In the genomic region with DNA sequence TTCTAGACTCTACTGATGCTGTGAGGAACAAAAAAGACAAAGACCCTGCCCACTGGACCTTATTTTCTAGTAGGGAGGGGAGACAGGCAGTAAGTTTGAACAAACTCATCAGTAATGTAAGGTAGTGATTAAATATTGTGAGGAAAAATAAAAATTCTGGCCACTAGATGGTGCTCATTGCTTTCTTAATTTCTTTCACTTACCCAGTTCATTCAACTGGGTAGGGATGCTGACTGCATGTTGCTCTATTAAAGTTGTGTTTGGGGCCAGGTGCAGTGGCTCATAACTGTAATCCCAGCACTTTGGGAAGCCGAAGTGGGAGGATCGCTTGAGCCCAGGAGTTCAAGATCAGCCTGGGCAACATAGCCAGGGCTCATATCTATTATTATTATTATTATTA, we compare ENCODE assay signal across 7 cellular contexts. TPM values are rescaled to one million over a fixed set of nuclear protein-coding genes. Genes with fewer than 3 reads are reported as not detected.
A peak's percentile ranks its signal among the peaks of the same experiment; 100 is the strongest.
DNase-seq lines count a peak whose midpoint lies in the region; ATAC-seq, FAIRE-seq and TF ChIP-seq lines count a peak whose summit lies in the region.

No MANE protein-coding gene starts in this region.

- H3K9ac ChIP-seq in GM12878 (ENCODE audit: control insufficient read depth, insufficient read depth, low read length) = no peak overlapping the region

- peak; percentile 93 for FAIRE-seq in GM12878 (lab: Jason Lieb, UNC)

- H3K27me3 ChIP-seq in GM12878 (replicated peaks in 1 of 2; ENCODE audit: control insufficient read depth in 2 of 2, insufficient read depth in 2 of 2, low read length in 1 of 2) (no peaks in the 10 kb centered on the region), testis (no peaks in the 10 kb centered on the region)

- H3K4me2 ChIP-seq in GM12878 (ENCODE audit: control insufficient read depth, insufficient read depth) = no peak overlapping the region

- ATAC-seq in GM21360 (IDR thresholded peaks at IDR 0.05; ENCODE audit: unreplicated experiment) (peak; percentile 81), HG03558 (IDR thresholded peaks at IDR 0.05; ENCODE audit: extremely low read depth, unreplicated experiment) (peak; percentile 65), GM12878 (peak; percentile 98)

- BruUV-seq in GM12878 (replicated peaks; lab: Mats Ljungman, UMichigan) = no TSS peak

- in situ Hi-C loops in G401 (cut with HindIII; ENCODE audit: low sequenced_read_pairs) (no loop called here), GM12878 (cut with MboI) (loop anchor here (5.0 kb wide), 2 partner anchors 364 to 459 kb away; partner anchors contain the start of gene GBP6)

- RAD21 ChIA-PET in GM12878 (lab: Charles Lee; ENCODE audit: unreplicated experiment) = interaction anchor here (0.7 to 3.4 kb wide), 18 partner anchors 8 to 455 kb away, joined by 3 to 26 read pairs (median 4); partner anchors contain the start of genes GBP1 and GBP4

- CTCF ChIA-PET in GM12878 (lab: Yijun Ruan, JAX) = interaction anchor here (0.6 to 5.6 kb wide), 19 partner anchors 11 to 632 kb away, joined by 3 to 98 read pairs (median 5); partner anchors contain the start of genes GBP3 and GBP6

- H3K36me3 ChIP-seq in GM12878 (ENCODE audit: control insufficient read depth in 2 of 2, insufficient read depth in 2 of 2, low read length in 1 of 2) = no peaks in the 10 kb centered on the region
- no peaks in the 10 kb centered on the region for H3K36me3 ChIP-seq in testis (ENCODE audit: low read depth, missing control alignments)

- H4K20me1 ChIP-seq in GM12878 (ENCODE audit: control insufficient read depth, insufficient read depth) = no peaks in the 10 kb centered on the region

- TF ChIP-seq POLR2A in GM12878 (IDR thresholded peaks at IDR 0.05; ENCODE audit: low read depth, low read length) = no peak
- TF ChIP-seq POLR2A in testis (IDR thresholded peaks at IDR 0.05) = no peak

- H3K79me2 ChIP-seq in GM12878 (ENCODE audit: control insufficient read depth, insufficient read depth, low read length) = no peaks in the 10 kb centered on the region

- H3K27ac ChIP-seq in GM12878 (ENCODE audit: control insufficient read depth, insufficient read depth) (no peak overlapping the region), testis (no peak overlapping the region)

- SMC1A ChIA-PET in GM12878 (lab: Charles Lee; ENCODE audit: uncharacterized antibody, unreplicated experiment) = interaction anchor here (0.7 to 3.7 kb wide), 21 partner anchors 8 to 486 kb away, joined by 3 to 18 read pairs (median 4); partner anchors contain the start of genes GBP1, GBP3 and GBP4

- DNase-seq in G401 (ENCODE audit: low spot score) (peak; percentile 82), NCI-H526 treated with DMSO at 0.1 percent for 48 hours (lab: John Stamatoyannopoulos, UW) (peak; percentile 73), GM12878 (ENCODE audit: low read depth, low spot score) (no peak), inferior parietal cortex (ENCODE audit: extremely low spot score) (peak; percentile 96), testis (no peak)

- POLR2A ChIA-PET in GM12878 (lab: Charles Lee) = no interaction called here

- intact Hi-C loops in GM12878 (cut with micrococcal nuclease; ENCODE audit: unreplicated experiment) (loop anchor here (1.0 to 2.0 kb wide), 5 partner anchors 88 to 457 kb away; partner anchors contain the start of gene GBP4), testis (cut with DNase I; ENCODE audit: low total_unique reads) (no loop called here)

- H3K9me3 ChIP-seq in GM12878 (replicated peaks; ENCODE audit: control insufficient read depth, insufficient read depth, low read length) = no peaks in the 10 kb centered on the region
- no peaks in the 10 kb centered on the region for H3K9me3 ChIP-seq in testis

- TF ChIP-seq CTCF in GM12878 (IDR thresholded peaks at IDR 0.05 in 2 of 3, conservative IDR thresholded peaks at IDR 0.05 in 1 of 3; ENCODE audit: control insufficient read depth in 2 of 3, extremely low read depth in 1 of 3, insufficient read depth in 1 of 3, low read depth in 3 of 3, low read length in 3 of 3) (peak; percentile 24 to 64 (median 28); a peak in 4 of 6 replicates), testis (IDR thresholded peaks at IDR 0.05) (peak; percentile 69 to 76 (median 75))

- peaks cover under 1% of the 10 kb centered on the region for H3K4me1 ChIP-seq in GM12878 (ENCODE audit: control insufficient read depth, insufficient read depth, low read length)
- no peaks in the 10 kb centered on the region for H3K4me1 ChIP-seq in testis

- WGBS in GM12878 (ENCODE audit: insufficient coverage, insufficient replicate concordance, low lambda C conversion rate, missing lambda C conversion rate) = 3% methylated on average over 2 of the region's 2 CpGs
- 7 to 14% methylated on average over 2 of the region's 2 CpGs for WGBS in testis, 2 donors

- no peak for TF ChIP-seq EP300 in GM12878 (IDR thresholded peaks at IDR 0.05; ENCODE audit: borderline replicate concordance in 1 of 2, control insufficient read depth in 1 of 2, low read depth in 2 of 2, low read length in 2 of 2)

- no peak overlapping the region for H2AFZ ChIP-seq in GM12878 (ENCODE audit: control insufficient read depth, low read depth, low read length)

- TF ChIP-seq RAD21 in GM12878 (IDR thresholded peaks at IDR 0.05; ENCODE audit: insufficient read depth, low read depth, low read length) = peak; percentile 76

- no peak overlapping the region for H3K4me3 ChIP-seq in GM12878
- H3K4me3 ChIP-seq in testis = no peak overlapping the region

TF ChIP-seq in GM12878, 131 proteins besides CTCF, POLR2A, EP300 and RAD21 (continues in another document):
- TF ChIP-seq TAF1 (IDR thresholded peaks at IDR 0.05; ENCODE audit: borderline replicate concordance, low read depth, low read length) = no peak

RNA-seq across cellular contexts. Expression of gene KYAT3, which starts 6.3 kb away (rescaled TPM):
- 49.2 and 82.6 TPM in 2 replicates for total RNA-seq in G401 (2014; rRNA removed; shearing (Covaris generic))
- 20.3 and 23.6 TPM in 2 replicates for total RNA-seq in GM12878 (2013; cell fraction: nucleolus; rRNA removed)
- total RNA-seq in GM12878 (2014; rRNA removed) = 16.9 and 17.1 TPM in 2 replicates
- 24.4 and 25.3 TPM in 2 replicates for total RNA-seq in GM12878 (2014; rRNA removed; fragmentation: Illumina TruSeq; extraction: Trizol)
- 27.8 and 28.2 TPM in 2 replicates for total RNA-seq in GM12878 (2021)
- 17.2 TPM for polyA plus RNA-seq in GM12878 (2011; ENCODE audit: low read depth)
- polyA plus RNA-seq in GM12878 (2011; rRNA removed) = 29.9 and 53.8 TPM in 2 replicates
- polyA plus RNA-seq in GM12878 (2011; cell fraction: cytosol; rRNA removed) = 12.7 and 18.9 TPM in 2 replicates
- polyA plus RNA-seq in GM12878 (2011; cell fraction: nucleus; rRNA removed) = 24.1 and 28.2 TPM in 2 replicates
- polyA plus RNA-seq in GM12878 (2012) = 29.3 and 34.1 TPM in 2 replicates
- 35.4 and 46.5 TPM in 2 replicates for polyA plus RNA-seq in GM12878 (2014; fragmentation: Illumina TruSeq; extraction: Trizol)
- 10 to 100 TPM; 18.9 to 21.8 TPM for polyA plus RNA-seq in GM12878 (2014; fragmentation: Nextera tagmentation; extraction: Ambion mirVana)
- 20.4 and 24.1 TPM in 2 replicates for polyA plus RNA-seq in GM12878 (2014; rRNA removed)
- polyA plus RNA-seq in GM12878 (2016; fragmentation: Nextera tagmentation; extraction: Ambion mirVana) = 10 to 100 TPM; 25.9 to 27.5 TPM
- 16.3 and 25.2 TPM in 2 replicates for polyA minus RNA-seq in GM12878 (2011; rRNA and poly(A)+ RNA removed)
- 10.7 and 12.5 TPM in 2 replicates for polyA minus RNA-seq in GM12878 (2011; cell fraction: cytosol; rRNA and poly(A)+ RNA removed)
- 6.3 and 8.2 TPM in 2 replicates for polyA minus RNA-seq in GM12878 (2011; cell fraction: nucleus; rRNA and poly(A)+ RNA removed)
- total RNA-seq in testis = 10 to 100 TPM; 33.6 to 35.2 TPM
- polyA plus RNA-seq in testis (ENCODE audit: insufficient read depth, low read depth, low replicate concordance) = 10.4 TPM

RNA-seq across cellular contexts. Expression of gene RBMXL1, which starts 6.3 kb away (rescaled TPM):
- 7.2 and 13.6 TPM in 2 replicates for total RNA-seq in G401 (2014; rRNA removed; shearing (Covaris generic))
- 39.7 and 42.9 TPM in 2 replicates for total RNA-seq in GM12878 (2013; cell fraction: nucleolus; rRNA removed)
- total RNA-seq in GM12878 (2014; rRNA removed) (6.9 and 8.3 TPM in 2 replicates), GM12878 (2014; rRNA removed; fragmentation: Illumina TruSeq; extraction: Trizol) (9.7 and 10.4 TPM in 2 replicates), GM12878 (2021) (13.9 TPM in 2 replicates), testis (10 to 100 TPM; 27.8 to 38.7 TPM)
- 4.1 TPM for polyA plus RNA-seq in GM12878 (2011; ENCODE audit: low read depth)
- polyA plus RNA-seq in GM12878 (2011; rRNA removed) (6.5 and 7.4 TPM in 2 replicates), GM12878 (2014; fragmentation: Illumina TruSeq; extraction: Trizol) (9.2 and 11.8 TPM in 2 replicates), GM12878 (2014; fragmentation: Nextera tagmentation; extraction: Ambion mirVana) (1 to 10 TPM; 3.5 to 4.0 TPM), GM12878 (2014; rRNA removed) (3.8 and 4.4 TPM in 2 replicates), GM12878 (2016; fragmentation: Nextera tagmentation; extraction: Ambion mirVana) (1 to 10 TPM; 9.3 to 10.0 TPM), testis (ENCODE audit: insufficient read depth, low read depth, low replicate concordance) (15.6 TPM)
- 2.9 and 3.5 TPM in 2 replicates for polyA plus RNA-seq in GM12878 (2011; cell fraction: cytosol; rRNA removed)
- polyA plus RNA-seq in GM12878 (2011; cell fraction: nucleus; rRNA removed) = 5.2 and 6.4 TPM in 2 replicates
- 6.3 and 7.0 TPM in 2 replicates for polyA plus RNA-seq in GM12878 (2012)
- polyA minus RNA-seq in GM12878 (2011; rRNA and poly(A)+ RNA removed) = 9.2 and 12.8 TPM in 2 replicates
- 2.9 and 3.7 TPM in 2 replicates for polyA minus RNA-seq in GM12878 (2011; cell fraction: cytosol; rRNA and poly(A)+ RNA removed)
- polyA minus RNA-seq in GM12878 (2011; cell fraction: nucleus; rRNA and poly(A)+ RNA removed) = 9.3 and 16.5 TPM in 2 replicates

RNA-seq across cellular contexts. Expression of gene GBP3, which starts 23.9 kb away (rescaled TPM):
- total RNA-seq in G401 (2014; rRNA removed; shearing (Covaris generic)) = not detected in 2 replicates
- 16.5 and 17.1 TPM in 2 replicates for total RNA-seq in GM12878 (2013; cell fraction: nucleolus; rRNA removed)
- total RNA-seq in GM12878 (2014; rRNA removed) (2.6 TPM in 2 replicates), GM12878 (2014; rRNA removed; fragmentation: Illumina TruSeq; extraction: Trizol) (2.7 and 3.3 TPM in 2 replicates), GM12878 (2021) (1.8 and 2.4 TPM in 2 replicates), testis (10 to 100 TPM in 1 of 2 donors, 1 to 10 TPM in 1; 5.3 to 11.2 TPM)
- 3.2 TPM for polyA plus RNA-seq in GM12878 (2011; ENCODE audit: low read depth)
- polyA plus RNA-seq in GM12878 (2011; rRNA removed) (3.1 and 3.8 TPM in 2 replicates), GM12878 (2014; fragmentation: Illumina TruSeq; extraction: Trizol) (2.1 and 5.7 TPM in 2 replicates), GM12878 (2014; fragmentation: Nextera tagmentation; extraction: Ambion mirVana) (1 to 10 TPM in 1 of 2 experiments, under 1 TPM in 1; 0.32 to 1.2 TPM), GM12878 (2014; rRNA removed) (1.2 and 1.4 TPM in 2 replicates), GM12878 (2016; fragmentation: Nextera tagmentation; extraction: Ambion mirVana) (under 1 TPM; 0.21 to 0.98 TPM), testis (ENCODE audit: insufficient read depth, low read depth, low replicate concordance) (7.1 TPM)
- polyA plus RNA-seq in GM12878 (2011; cell fraction: cytosol; rRNA removed) = 1.2 and 2.2 TPM in 2 replicates
- polyA plus RNA-seq in GM12878 (2011; cell fraction: nucleus; rRNA removed) = 3.2 and 5.2 TPM in 2 replicates
- polyA plus RNA-seq in GM12878 (2012) = 1.8 and 2.9 TPM in 2 replicates
- polyA minus RNA-seq in GM12878 (2011; rRNA and poly(A)+ RNA removed) = 3.3 and 4.2 TPM in 2 replicates
- 0.73 and 0.94 TPM in 2 replicates for polyA minus RNA-seq in GM12878 (2011; cell fraction: cytosol; rRNA and poly(A)+ RNA removed)
- 3.5 and 3.7 TPM in 2 replicates for polyA minus RNA-seq in GM12878 (2011; cell fraction: nucleus; rRNA and poly(A)+ RNA removed)

Comparison
In these comparisons a context has a peak if more than half of its experiments do, and no peak if none do; other contexts are left out.
1. DNase-seq: peak in G401 (single experiment), NCI-H526 treated with DMSO at 0.1 percent for 48 hours (single experiment) and inferior parietal cortex (single experiment); none in GM12878 (single experiment) and testis (single experiment).
2. Peak in every context shown above with its lines, with median percentiles within 50 percentile points of each other: ATAC-seq.